26 cellular contexts compared by ENCODE assay signal in genomic region chr6:1744543-1744942, GRCh38.
"Had no signal": no experiment of that assay in that cellular context is flagged by ENCODE, and none has a peak within 500 bp of the region (broad histone marks: within the 10 kb centered on the region; RNA-seq: fewer than 3 reads in every experiment).

No MANE protein-coding gene starts in this region.

- H3K9me3 ChIP-seq: MG63, Peyer's patch had no signal

- H3K27me3 ChIP-seq: brain microvascular endothelial cell, cardiac muscle cell, MG63, Peyer's patch had no signal

- H3K27me3 Mint-ChIP-seq: activated B cell treated with CpG ODN at 0.5 μM for 24 hours; activated CD4-positive, alpha-beta T cell treated with anti-CD3 and anti-CD28 coated beads, Interleukin-2, amount 10 ng/mL, durations not matched to agents 24 days and 14 days; activated CD8-positive, alpha-beta memory T cell treated with anti-CD3 and anti-CD28 coated beads, Interleukin-2, amount 10 ng/mL, durations not matched to agents 7 days and 5 days; activated naive CD8-positive, alpha-beta T cell; activated T-cell treated with anti-CD3 and anti-CD28 coated beads, Interleukin-2, amount 50 U/mL, for 24 hours had no signal

- ATAC-seq: activated CD8-positive, alpha-beta memory T cell treated with anti-CD3 and anti-CD28 coated beads, Interleukin-2, amount 10 ng/mL, durations not matched to agents 7 days and 5 days had no signal

- H3K36me3 Mint-ChIP-seq: activated CD8-positive, alpha-beta memory T cell treated with anti-CD3 and anti-CD28 coated beads, Interleukin-2, amount 10 ng/mL, durations not matched to agents 7 days and 5 days had no signal

- H3K27ac ChIP-seq: brain microvascular endothelial cell, cardiac muscle cell, Peyer's patch, RWPE1 had no signal

- H3K27ac Mint-ChIP-seq: activated B cell treated with CpG ODN at 0.5 μM for 24 hours; activated CD4-positive, alpha-beta T cell treated with anti-CD3 and anti-CD28 coated beads, Interleukin-2, amount 10 ng/mL, durations not matched to agents 24 days and 14 days; activated CD8-positive, alpha-beta memory T cell treated with anti-CD3 and anti-CD28 coated beads, Interleukin-2, amount 10 ng/mL, durations not matched to agents 7 days and 5 days; activated naive CD8-positive, alpha-beta T cell; activated T-cell treated with anti-CD3 and anti-CD28 coated beads, Interleukin-2, amount 50 U/mL, for 24 hours; T-helper 1 cell treated with Interleukin-12 subunit alpha and Interleukin-12 subunit beta and Interleukin-4 antibody, amounts not matched to agents 30 μg/mL and 1 μg/mL, for 36 hours had no signal

- H3K9me3 Mint-ChIP-seq: activated B cell treated with CpG ODN at 0.5 μM for 24 hours; activated CD4-positive, alpha-beta T cell treated with anti-CD3 and anti-CD28 coated beads, Interleukin-2, amount 10 ng/mL, durations not matched to agents 24 days and 14 days; activated T-cell treated with anti-CD3 and anti-CD28 coated beads, Interleukin-2, amount 50 U/mL, for 24 hours; T-helper 1 cell treated with Interleukin-12 subunit alpha and Interleukin-12 subunit beta and Interleukin-4 antibody, amounts not matched to agents 30 μg/mL and 1 μg/mL, for 36 hours had no signal

- H3K36me3 ChIP-seq: brain microvascular endothelial cell, cardiac muscle cell, MG63, Peyer's patch had no signal

- H3K4me1 ChIP-seq: Peyer's patch had no signal

- H3K4me3 Mint-ChIP-seq: activated B cell treated with CpG ODN at 0.5 μM for 24 hours; activated CD4-positive, alpha-beta T cell treated with anti-CD3 and anti-CD28 coated beads, Interleukin-2, amount 10 ng/mL, durations not matched to agents 24 days and 14 days; activated CD8-positive, alpha-beta memory T cell treated with anti-CD3 and anti-CD28 coated beads, Interleukin-2, amount 10 ng/mL, durations not matched to agents 7 days and 5 days; activated naive CD8-positive, alpha-beta T cell; activated T-cell treated with anti-CD3 and anti-CD28 coated beads, Interleukin-2, amount 50 U/mL, for 24 hours; T-helper 1 cell treated with Interleukin-12 subunit alpha and Interleukin-12 subunit beta and Interleukin-4 antibody, amounts not matched to agents 30 μg/mL and 1 μg/mL, for 36 hours had no signal

- H3K4me1 Mint-ChIP-seq: activated CD4-positive, alpha-beta T cell treated with anti-CD3 and anti-CD28 coated beads, Interleukin-2, amount 10 ng/mL, durations not matched to agents 24 days and 14 days; activated CD8-positive, alpha-beta memory T cell treated with anti-CD3 and anti-CD28 coated beads, Interleukin-2, amount 10 ng/mL, durations not matched to agents 7 days and 5 days had no signal

- DNase-seq: activated B cell treated with CpG ODN at 0.5 μM for 24 hours; activated CD4-positive, alpha-beta T cell treated with anti-CD3 and anti-CD28 coated beads for 1 hour; activated CD4-positive, alpha-beta T cell treated with anti-CD3 and anti-CD28 coated beads, Interleukin-2, amount 10 ng/mL, durations not matched to agents 24 days and 14 days; activated CD4-positive, alpha-beta T cell treated with anti-CD3 and anti-CD28 coated beads, Interleukin-2, amount 50 U/mL, for 48 hours; activated CD8-positive, alpha-beta memory T cell treated with anti-CD3 and anti-CD28 coated beads, Interleukin-2, amount 10 ng/mL, durations not matched to agents 7 days and 5 days; activated effector memory CD4-positive, alpha-beta T cell treated with anti-CD3 and anti-CD28 coated beads, Interleukin-2, amount 50 U/mL, for 16 hours; activated naive CD4-positive, alpha-beta T cell treated with Interleukin-2 at 50 U/mL for 16 hours; activated T-cell treated with anti-CD3 and anti-CD28 coated beads, Interleukin-2, amount 50 U/mL, for 24 hours; amygdala; brain microvascular endothelial cell; MG63; MV-4-11; NCI-H1092 treated with DMSO at 0.1 percent for 48 hours; NCI-H1417 treated with DMSO at 0.1 percent for 48 hours; NCI-H1694; NCI-H2029 treated with DMSO at 0.1 percent for 48 hours; NCI-H345; NCI-H510A; NCI-H526 treated with DMSO at 0.1 percent for 48 hours; NK-92 treated with Interleukin-12 subunit alpha and Interleukin-12 subunit beta, amount 100 ng/mL, for 24 hours; Peyer's patch; Right ventricle myocardium superior had no signal

- H3K4me3 ChIP-seq: cardiac muscle cell, MG63, Peyer's patch had no signal
